ENCODE assay signal across 8 cellular contexts in genomic region chr14:53180272-53181221, GRCh38. TPM values are rescaled to one million over a fixed set of nuclear protein-coding genes. Genes with fewer than 3 reads are reported as not detected.
A peak's percentile ranks its signal among the peaks of the same experiment; 100 is the strongest.
DNase-seq lines count a peak whose midpoint lies in the region; ATAC-seq and TF ChIP-seq lines count a peak whose summit lies in the region.

No MANE protein-coding gene starts in this region.

- H3K36me3 Mint-ChIP-seq in activated CD4-positive, alpha-beta T cell treated with anti-CD3 and anti-CD28 coated beads, Interleukin-2, amount 10 ng/mL, durations not matched to agents 24 days and 14 days (ENCODE audit: low read depth): no peaks in the 10 kb centered on the region

- peak; percentile 32 to 59 for DNase-seq in cardiac muscle cell (ENCODE audit: low read depth in 1 of 2, low spot score in 1 of 2)
- no peak for DNase-seq in cardiac septum (ENCODE audit: low spot score)
- peak; percentile 82 for DNase-seq in activated CD4-positive, alpha-beta T cell treated with anti-CD3 and anti-CD28 coated beads, Interleukin-2, amount 10 ng/mL, durations not matched to agents 24 days and 14 days
- peak; percentile 46 for DNase-seq in fibroblast of villous mesenchyme (ENCODE audit: low read depth)
- peak; percentile 8 for DNase-seq in transverse colon
- DNase-seq in ascending aorta (ENCODE audit: low spot score in 2 of 2): no peak
- DNase-seq in cerebellum (ENCODE audit: low spot score): no peak

- no peak for TF ChIP-seq EP300 in transverse colon (IDR thresholded peaks at IDR 0.05; ENCODE audit: low read depth)

- intact Hi-C loops in cardiac septum (cut with DNase I) (no loop called here), transverse colon (cut with DNase I; ENCODE audit: low total_unique reads) (no loop called here), ascending aorta (cut with DNase I) (no loop called here)
- intact Hi-C loops in activated CD4-positive, alpha-beta T cell treated with anti-CD3 and anti-CD28 coated beads, Interleukin-2, amount 10 ng/mL, durations not matched to agents 24 days and 14 days (cut with micrococcal nuclease): loop anchor here (1.0 to 10.0 kb wide), 4 partner anchors 11 to 356 kb away; partner anchors contain the start of gene DDHD1

- peaks cover 1% of the 10 kb centered on the region for H3K27me3 Mint-ChIP-seq in activated CD4-positive, alpha-beta T cell treated with anti-CD3 and anti-CD28 coated beads, Interleukin-2, amount 10 ng/mL, durations not matched to agents 24 days and 14 days

- H3K4me1 Mint-ChIP-seq in activated CD4-positive, alpha-beta T cell treated with anti-CD3 and anti-CD28 coated beads, Interleukin-2, amount 10 ng/mL, durations not matched to agents 24 days and 14 days: peaks cover 36% of the 10 kb centered on the region

- H3K27ac ChIP-seq in cardiac muscle cell: no peak overlapping the region
- no peak overlapping the region for H3K27ac ChIP-seq in transverse colon
- H3K27ac ChIP-seq in ascending aorta: no peak overlapping the region

- H3K4me1 ChIP-seq in cardiac muscle cell (ENCODE audit: low read depth): peaks cover under 1% of the 10 kb centered on the region
- H3K4me1 ChIP-seq in transverse colon: no peaks in the 10 kb centered on the region
- no peaks in the 10 kb centered on the region for H3K4me1 ChIP-seq in ascending aorta

- TF ChIP-seq POLR2A in transverse colon (IDR thresholded peaks at IDR 0.05): no peak

- H3K36me3 ChIP-seq in cardiac muscle cell: no peaks in the 10 kb centered on the region
- H3K36me3 ChIP-seq in transverse colon: no peaks in the 10 kb centered on the region
- H3K36me3 ChIP-seq in ascending aorta: no peaks in the 10 kb centered on the region

- H3K27me3 ChIP-seq in cardiac muscle cell (no peaks in the 10 kb centered on the region), transverse colon (no peaks in the 10 kb centered on the region), ascending aorta (no peaks in the 10 kb centered on the region)

- peak overlapping the region; percentile 26 for H3K4me3 Mint-ChIP-seq in activated CD4-positive, alpha-beta T cell treated with anti-CD3 and anti-CD28 coated beads, Interleukin-2, amount 10 ng/mL, durations not matched to agents 24 days and 14 days

- peaks cover 14% of the 10 kb centered on the region for H3K9me3 Mint-ChIP-seq in activated CD4-positive, alpha-beta T cell treated with anti-CD3 and anti-CD28 coated beads, Interleukin-2, amount 10 ng/mL, durations not matched to agents 24 days and 14 days

- H3K27ac Mint-ChIP-seq in activated CD4-positive, alpha-beta T cell treated with anti-CD3 and anti-CD28 coated beads, Interleukin-2, amount 10 ng/mL, durations not matched to agents 24 days and 14 days: peak overlapping the region; percentile 74

- TF ChIP-seq CTCF in cardiac muscle cell (IDR thresholded peaks at IDR 0.05; ENCODE audit: low read depth, low read length) (peak; percentile 38), fibroblast of villous mesenchyme (IDR thresholded peaks at IDR 0.05; ENCODE audit: insufficient read depth, low read depth, low read length) (peak; percentile 37), transverse colon (IDR thresholded peaks at IDR 0.05) (no peak), ascending aorta (IDR thresholded peaks at IDR 0.05) (peak in 1 of 3 experiments; percentile 19)

- in situ Hi-C loops in transverse colon (cut with MboI; ENCODE audit: low pct_ligation_motif_present in 1 of 4, low pct_unique_long_range_greater_than_20kb in 1 of 4, low sequenced_read_pairs in 3 of 4): no loop called here

- H3K4me3 ChIP-seq in cardiac muscle cell (no peak overlapping the region), fibroblast of villous mesenchyme (ENCODE audit: low read depth, low read length) (no peak overlapping the region), transverse colon (no peak overlapping the region), ascending aorta (no peak overlapping the region)

- no peak for ATAC-seq in GM21515 (IDR thresholded peaks at IDR 0.05; ENCODE audit: unreplicated experiment)

- WGBS in transverse colon (ENCODE audit: low coverage in 1 of 2), 2 donors: 75 to 76% methylated on average over 10 to 13 of the region's 13 CpGs

- no peaks in the 10 kb centered on the region for H3K9me3 ChIP-seq in cardiac muscle cell (ENCODE audit: low read depth)
- H3K9me3 ChIP-seq in transverse colon: no peaks in the 10 kb centered on the region
- no peaks in the 10 kb centered on the region for H3K9me3 ChIP-seq in ascending aorta

RNA-seq across cellular contexts. Expression of gene DDHD1, which starts 27.4 kb away (rescaled TPM):
- 13.2 and 25.9 TPM in 2 replicates for total RNA-seq in cardiac muscle cell
- 15.2 and 15.3 TPM in 2 replicates for polyA plus RNA-seq in cardiac muscle cell
- 8.3 TPM for total RNA-seq in cardiac septum
- 67.9 and 70.2 TPM in 2 replicates for total RNA-seq in activated CD4-positive, alpha-beta T cell treated with anti-CD3 and anti-CD28 coated beads, Interleukin-2, amount 10 ng/mL, durations not matched to agents 24 days and 14 days
- 41.9 and 42.7 TPM in 2 replicates for total RNA-seq in fibroblast of villous mesenchyme
- total RNA-seq in transverse colon: 10 to 100 TPM in 3 of 4 donors, 1 to 10 TPM in 1; 6.4 to 20.5 (median 13.7) TPM
- 21.3 TPM for total RNA-seq in ascending aorta
- 62.8 TPM for total RNA-seq in cerebellum

Comparison
In these comparisons a context has a peak if more than half of its experiments do, and no peak if none do; other contexts are left out.
1. DNase-seq: peak in cardiac muscle cell (2 of 2), activated CD4-positive, alpha-beta T cell treated with anti-CD3 and anti-CD28 coated beads, Interleukin-2, amount 10 ng/mL, durations not matched to agents 24 days and 14 days (single experiment), fibroblast of villous mesenchyme (single experiment) and transverse colon (single experiment); none in cardiac septum (single experiment), ascending aorta (0 of 2) and cerebellum (single experiment).
2. CTCF ChIP-seq: peak in cardiac muscle cell (single experiment) and fibroblast of villous mesenchyme (single experiment); none in transverse colon (0 of 5).